ENCODE assay signal across 1 cellular context in the genomic region with DNA sequence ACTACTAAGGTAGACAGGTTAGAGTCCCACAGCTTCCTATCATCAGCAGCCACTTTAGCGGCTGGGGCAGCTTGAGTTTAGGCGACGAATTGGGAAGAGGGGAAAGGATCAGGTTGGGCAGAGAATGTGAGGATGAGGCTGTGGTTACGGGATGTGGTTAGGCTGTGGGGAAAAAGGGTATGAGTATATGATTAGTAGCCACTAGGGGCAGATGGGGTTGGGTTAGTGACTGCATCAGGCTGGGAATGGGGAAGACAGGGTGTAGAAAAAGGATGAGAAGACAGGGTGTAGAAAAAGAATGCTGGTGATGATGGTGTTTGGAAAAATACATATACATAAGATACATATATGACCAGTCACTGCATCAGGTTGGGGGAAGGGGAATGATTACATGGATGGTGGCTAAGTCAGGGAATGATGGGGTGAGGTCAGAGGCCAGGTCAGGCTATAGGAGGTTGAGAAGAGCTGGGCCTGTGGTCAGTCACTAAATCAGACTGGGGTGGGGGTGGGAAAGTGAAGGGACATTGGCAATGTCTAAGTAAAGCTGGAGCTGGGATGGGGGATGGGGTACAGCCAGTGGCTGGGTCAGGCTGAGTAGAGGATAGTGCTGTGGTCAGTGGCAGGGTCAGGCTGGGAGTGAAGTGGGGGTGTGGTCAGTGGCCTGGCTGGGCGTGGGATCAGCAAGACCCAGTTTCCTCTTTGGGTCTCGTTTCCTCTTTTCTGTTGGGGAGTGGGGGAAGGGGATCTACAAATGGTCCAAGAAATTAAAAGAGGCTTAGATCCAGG.
TF ChIP-seq lines count a peak whose summit lies in the region.

No MANE protein-coding gene starts in this region.

TF ChIP-seq in liver, 16 proteins besides CTCF, POLR2A, EP300 and RAD21 (continued from another document):
- TF ChIP-seq, protein P1, sequence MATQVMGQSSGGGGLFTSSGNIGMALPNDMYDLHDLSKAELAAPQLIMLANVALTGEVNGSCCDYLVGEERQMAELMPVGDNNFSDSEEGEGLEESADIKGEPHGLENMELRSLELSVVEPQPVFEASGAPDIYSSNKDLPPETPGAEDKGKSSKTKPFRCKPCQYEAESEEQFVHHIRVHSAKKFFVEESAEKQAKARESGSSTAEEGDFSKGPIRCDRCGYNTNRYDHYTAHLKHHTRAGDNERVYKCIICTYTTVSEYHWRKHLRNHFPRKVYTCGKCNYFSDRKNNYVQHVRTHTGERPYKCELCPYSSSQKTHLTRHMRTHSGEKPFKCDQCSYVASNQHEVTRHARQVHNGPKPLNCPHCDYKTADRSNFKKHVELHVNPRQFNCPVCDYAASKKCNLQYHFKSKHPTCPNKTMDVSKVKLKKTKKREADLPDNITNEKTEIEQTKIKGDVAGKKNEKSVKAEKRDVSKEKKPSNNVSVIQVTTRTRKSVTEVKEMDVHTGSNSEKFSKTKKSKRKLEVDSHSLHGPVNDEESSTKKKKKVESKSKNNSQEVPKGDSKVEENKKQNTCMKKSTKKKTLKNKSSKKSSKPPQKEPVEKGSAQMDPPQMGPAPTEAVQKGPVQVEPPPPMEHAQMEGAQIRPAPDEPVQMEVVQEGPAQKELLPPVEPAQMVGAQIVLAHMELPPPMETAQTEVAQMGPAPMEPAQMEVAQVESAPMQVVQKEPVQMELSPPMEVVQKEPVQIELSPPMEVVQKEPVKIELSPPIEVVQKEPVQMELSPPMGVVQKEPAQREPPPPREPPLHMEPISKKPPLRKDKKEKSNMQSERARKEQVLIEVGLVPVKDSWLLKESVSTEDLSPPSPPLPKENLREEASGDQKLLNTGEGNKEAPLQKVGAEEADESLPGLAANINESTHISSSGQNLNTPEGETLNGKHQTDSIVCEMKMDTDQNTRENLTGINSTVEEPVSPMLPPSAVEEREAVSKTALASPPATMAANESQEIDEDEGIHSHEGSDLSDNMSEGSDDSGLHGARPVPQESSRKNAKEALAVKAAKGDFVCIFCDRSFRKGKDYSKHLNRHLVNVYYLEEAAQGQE (IDR thresholded peaks at IDR 0.05) = no peak
- no peak for TF ChIP-seq JUND (IDR thresholded peaks at IDR 0.05)
- TF ChIP-seq YY1 (IDR thresholded peaks at IDR 0.05) = no peak
- no peak for TF ChIP-seq FOXA1 (IDR thresholded peaks at IDR 0.05)
- TF ChIP-seq FOXA2 (IDR thresholded peaks at IDR 0.05) = no peak
- TF ChIP-seq HNF4G (IDR thresholded peaks at IDR 0.05) = no peak
